Comparison of ENCODE assay signal across 8 cellular contexts in the genomic region with DNA sequence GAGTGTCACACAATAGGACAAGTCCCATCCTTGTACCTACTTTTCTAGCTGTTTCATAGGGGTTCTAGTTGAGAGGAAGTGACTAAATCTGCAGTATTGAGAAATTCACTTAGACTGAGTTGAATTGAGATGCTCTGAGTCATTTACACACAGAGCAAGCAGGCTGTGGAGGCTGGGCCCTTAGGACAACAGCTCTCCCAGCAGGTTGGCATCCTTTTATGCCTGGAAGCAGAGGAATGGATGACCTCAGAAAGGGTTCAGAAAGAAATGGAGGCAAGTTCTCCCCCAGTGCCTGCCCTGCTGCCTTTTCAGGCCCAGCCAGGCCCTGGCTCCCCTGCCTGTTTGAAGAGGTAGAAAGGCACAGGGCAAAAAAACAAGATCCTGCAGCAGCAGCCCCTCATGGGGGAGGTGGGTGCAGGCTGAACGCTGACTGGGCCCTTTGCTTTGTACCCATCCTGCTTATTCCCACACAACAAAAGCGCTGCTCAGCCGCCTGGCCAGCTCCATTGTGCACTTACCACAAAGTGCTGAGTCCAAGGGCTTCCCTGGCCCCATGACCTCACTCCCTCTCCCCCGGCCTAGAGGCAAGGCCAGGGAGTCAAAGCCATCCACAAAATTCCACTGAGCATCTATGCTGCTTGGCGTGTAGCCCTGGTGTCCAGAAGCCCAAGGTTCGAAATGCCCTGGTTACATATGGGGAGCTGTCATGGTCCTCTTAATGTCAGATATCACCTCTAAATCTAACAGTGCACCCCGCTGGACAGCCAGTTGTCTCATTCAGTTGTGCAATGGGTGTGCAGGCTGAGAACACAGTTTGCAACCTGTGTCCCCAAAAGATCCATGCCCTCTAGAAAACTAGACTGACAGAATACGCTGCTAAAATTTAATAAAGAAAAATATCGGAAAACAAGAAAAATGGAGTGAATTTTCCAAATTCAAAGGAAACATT.
A peak's percentile ranks its signal among the peaks of the same experiment; 100 is the strongest.
DNase-seq lines count a peak whose midpoint lies in the region; ATAC-seq lines count a peak whose summit lies in the region.

No MANE protein-coding gene starts in this region.

- H3K4me3 ChIP-seq in HUES6 (ENCODE audit: low read depth, low read length): peak overlapping the region; percentile 12; the same call in 1 of the 2 replicates

- no peak overlapping the region for H3K4me3 Mint-ChIP-seq in stimulated activated naive CD8-positive, alpha-beta T cell treated with anti-CD3 and anti-CD28 coated beads, Interleukin-15, amount 100 ng/mL, for 72 hours

- H3K4me1 Mint-ChIP-seq in stimulated activated naive CD8-positive, alpha-beta T cell treated with anti-CD3 and anti-CD28 coated beads, Interleukin-15, amount 100 ng/mL, for 72 hours: no peaks in the 10 kb centered on the region

- DNase-seq in COLO829 (ENCODE audit: low spot score) (peak; percentile 85), amniotic epithelial cell (ENCODE audit: low read depth) (peak; percentile 98), hypothalamus (lab: John Stamatoyannopoulos, UW) (peak in 41 of 51 donors; percentile 7 to 77 (median 42))
- DNase-seq in stimulated activated naive CD8-positive, alpha-beta T cell treated with anti-CD3 and anti-CD28 coated beads, Interleukin-15, amount 100 ng/mL, for 72 hours: no peak

- no peaks in the 10 kb centered on the region for H3K36me3 ChIP-seq in HUES6 (ENCODE audit: control insufficient read depth, insufficient read depth, low read length)

- H3K4me1 ChIP-seq in HUES6 (ENCODE audit: control insufficient read depth, insufficient read depth, low read length): peaks cover 17% of the 10 kb centered on the region

- no peaks in the 10 kb centered on the region for H3K9me3 ChIP-seq in HUES6 (ENCODE audit: control insufficient read depth, insufficient read depth, low read depth, low read length)

- no peaks in the 10 kb centered on the region for H3K27me3 Mint-ChIP-seq in stimulated activated naive CD8-positive, alpha-beta T cell treated with anti-CD3 and anti-CD28 coated beads, Interleukin-15, amount 100 ng/mL, for 72 hours

- no peak overlapping the region for H3K27ac Mint-ChIP-seq in stimulated activated naive CD8-positive, alpha-beta T cell treated with anti-CD3 and anti-CD28 coated beads, Interleukin-15, amount 100 ng/mL, for 72 hours

- H3K27ac ChIP-seq in HUES6 (ENCODE audit: low read depth, low read length): peak overlapping the region; percentile 81

- no peaks in the 10 kb centered on the region for H3K9me3 Mint-ChIP-seq in stimulated activated naive CD8-positive, alpha-beta T cell treated with anti-CD3 and anti-CD28 coated beads, Interleukin-15, amount 100 ng/mL, for 72 hours

- H3K9ac ChIP-seq in HUES6 (ENCODE audit: low read length): peak overlapping the region; percentile 70

- ATAC-seq in stimulated activated naive CD8-positive, alpha-beta T cell treated with anti-CD3 and anti-CD28 coated beads, Interleukin-15, amount 100 ng/mL, for 72 hours: peak; percentile 96
- no peak for ATAC-seq in GM18517 (IDR thresholded peaks at IDR 0.05; ENCODE audit: unreplicated experiment)
- ATAC-seq in GM18511 (IDR thresholded peaks at IDR 0.05; ENCODE audit: unreplicated experiment): no peak
- no peak for ATAC-seq in GM21447 (IDR thresholded peaks at IDR 0.05; ENCODE audit: unreplicated experiment)

- H3K27me3 ChIP-seq in HUES6 (ENCODE audit: control insufficient read depth, insufficient read depth, low read length): no peaks in the 10 kb centered on the region

Comparison
In these comparisons a context has a peak if more than half of its experiments do, and no peak if none do; other contexts are left out.
1. DNase-seq: peak in COLO829 (single experiment), amniotic epithelial cell (single experiment) and hypothalamus (41 of 51); none in stimulated activated naive CD8-positive, alpha-beta T cell treated with anti-CD3 and anti-CD28 coated beads, Interleukin-15, amount 100 ng/mL, for 72 hours (0 of 2).